In genomic region chr6:134517145-134517658, GRCh38 we compare ENCODE assay signal across 8 cellular contexts.
DNase-seq lines count a peak whose midpoint lies in the region; ATAC-seq and TF ChIP-seq lines count a peak whose summit lies in the region.

No MANE protein-coding gene starts in this region.

- no peak for TF ChIP-seq CTCF in AG04450 (IDR thresholded peaks at IDR 0.05; ENCODE audit: low read depth, low read length)
- no peak for TF ChIP-seq CTCF in brain microvascular endothelial cell (IDR thresholded peaks at IDR 0.05; ENCODE audit: low read depth, low read length, missing control alignments)

- CTCF ChIA-PET in AG04450 (lab: Charles Lee), result interaction anchor here (0.9 kb wide), 1 partner anchor 339 kb away, joined by 3 read pairs; no protein-coding TSS in a partner anchor

- no peak for ATAC-seq in GM21423 (IDR thresholded peaks at IDR 0.05; ENCODE audit: unreplicated experiment)

- H3K4me3 ChIP-seq in AG04450 (ENCODE audit: low read depth, low read length), result 0 out of 2 replicates have a peak overlapping the region, but pooled peaks have one; percentile 0
- H3K4me3 ChIP-seq in MG63, result peak overlapping the region; percentile 6; the same call in 1 of the 2 replicates
- H3K4me3 ChIP-seq in brain microvascular endothelial cell (ENCODE audit: low read depth, low read length), result peak overlapping the region; percentile 31

- POLR2A ChIA-PET in AG04450 (lab: Yijun Ruan, JAX), result interaction anchor here (0.7 kb wide), 1 partner anchor 131 kb away, joined by 3 read pairs; no protein-coding TSS in a partner anchor

- peak; percentile 29 for DNase-seq in AG04450 (ENCODE audit: low read depth, low spot score)
- DNase-seq in MG63, result peak; percentile 89
- DNase-seq in brain microvascular endothelial cell, result peak; percentile 84
- DNase-seq in islet precursor cell, result peak; percentile 87
- peak; percentile 93 for DNase-seq in stromal cell of bone marrow (ENCODE audit: low read depth)
- DNase-seq in LoVo (ENCODE audit: low spot score), result no peak
- no peak for DNase-seq in NCI-H1930 (lab: John Stamatoyannopoulos, UW)

- H3K36me3 ChIP-seq in MG63 (no peaks in the 10 kb centered on the region), brain microvascular endothelial cell (replicated peaks) (no peaks in the 10 kb centered on the region)

- in situ Hi-C loops in brain microvascular endothelial cell (cut with HindIII; ENCODE audit: low pct_ligation_motif_present, low sequenced_read_pairs), result no loop called here

- H3K9me3 ChIP-seq in AG04450 (ENCODE audit: control insufficient read depth, insufficient read depth, low read length) (no peaks in the 10 kb centered on the region), MG63 (no peaks in the 10 kb centered on the region)

- H3K27ac ChIP-seq in AG04450 (ENCODE audit: low read depth, low read length) (peak overlapping the region; percentile 22), brain microvascular endothelial cell (peak overlapping the region; percentile 41)

- H3K27me3 ChIP-seq in AG04450 (ENCODE audit: control insufficient read depth, insufficient read depth, low read length), result no peaks in the 10 kb centered on the region
- H3K27me3 ChIP-seq in MG63, result no peaks in the 10 kb centered on the region
- H3K27me3 ChIP-seq in brain microvascular endothelial cell (replicated peaks), result no peaks in the 10 kb centered on the region

Comparison
In these comparisons a context has a peak if more than half of its experiments do, and no peak if none do; other contexts are left out.
1. DNase-seq: peak in AG04450 (single experiment), MG63 (single experiment), brain microvascular endothelial cell (single experiment), islet precursor cell (single experiment) and stromal cell of bone marrow (single experiment); none in LoVo (single experiment) and NCI-H1930 (0 of 2).
2. Peak in every context shown above with its lines, with median percentiles within 50 percentile points of each other: H3K4me3 ChIP-seq.